ENCODE assay signal across 8 cellular contexts in genomic region chr12:124863409-124864325, GRCh38. TPM values are rescaled to one million over a fixed set of nuclear protein-coding genes. Genes with fewer than 3 reads are reported as not detected.
DNase-seq lines count a peak whose midpoint lies in the region; ATAC-seq and TF ChIP-seq lines count a peak whose summit lies in the region.

Gene SCARB1, minus strand, starts transcription at chr12:124863864. Its CDS starts 144 bp downstream, at chr12:124863720.

- peak; percentile 71 for ATAC-seq in HG03354 (IDR thresholded peaks at IDR 0.05; ENCODE audit: poor library complexity, severe bottlenecking, unreplicated experiment)
- ATAC-seq in right lobe of liver: peak; percentile 76 to 92 (median 88)

- H3K4me3 ChIP-seq in right lobe of liver: peak within 1 kb of the TSS; percentile 81 to 96 (median 93)

- TF ChIP-seq POLR2A in GM19099 (IDR thresholded peaks at IDR 0.05; ENCODE audit: extremely low read depth, insufficient read length, low read depth): peak; percentile 88
- TF ChIP-seq POLR2A in right lobe of liver (IDR thresholded peaks at IDR 0.05): peak; percentile 83

- no peaks in the 10 kb centered on the region for H3K27me3 ChIP-seq in right lobe of liver

- H3K4me1 ChIP-seq in right lobe of liver: peaks cover 0 to 34% (median 10%) of the 10 kb centered on the region in 4 donors

- peak in 2 of 4 donors; percentile 8 to 13 for TF ChIP-seq CTCF in right lobe of liver (IDR thresholded peaks at IDR 0.05)

- intact Hi-C loops in right lobe of liver (cut with DNase I): no loop called here

- H3K9me3 ChIP-seq in right lobe of liver: no peaks in the 10 kb centered on the region

- peak within 1 kb of the TSS; percentile 81 to 93 (median 89) for H3K27ac ChIP-seq in right lobe of liver

- H3K36me3 ChIP-seq in right lobe of liver: peaks cover 0 to 11% (median 2%) of the 10 kb centered on the region in 4 donors

- peak; percentile 91 for DNase-seq in Ammon's horn (ENCODE audit: low spot score)
- DNase-seq in NCI-H524 treated with DMSO at 0.1 percent for 48 hours (lab: John Stamatoyannopoulos, UW): peak; percentile 16
- DNase-seq in activated CD4-positive, alpha-beta T cell treated with anti-CD3 and anti-CD28 coated beads, Interleukin-2, amount 50 U/mL, for 24 hours (ENCODE audit: low read depth in 1 of 2, low spot score in 1 of 2): peak; percentile 66 to 71
- DNase-seq in dermis blood vessel endothelial cell: peak; percentile 83
- peak; percentile 93 to 94 (median 93) for DNase-seq in right lobe of liver
- peak; percentile 76 to 80 for DNase-seq in stimulated activated CD4-positive, alpha-beta T cell treated with anti-CD3 and anti-CD28 coated beads, Interleukin-4, amount 100 ng/mL, for 4 hours

- 0% methylated on average over 12 of the region's 89 CpGs for WGBS in right lobe of liver (ENCODE audit: insufficient coverage, low coverage, low lambda C conversion rate, missing lambda C conversion rate)

RNA-seq across cellular contexts. Expression of gene SCARB1, which starts in this region (rescaled TPM):
- total RNA-seq in dermis blood vessel endothelial cell: 42.5 and 44.1 TPM in 2 replicates
- 100 to 1,000 TPM; 128 to 359 (median 214) TPM for total RNA-seq in right lobe of liver

Comparison
In these comparisons a context has a peak if more than half of its experiments do, and no peak if none do; other contexts are left out.
1. Peak in every context shown above with its lines: DNase-seq, ATAC-seq, H3K4me3 ChIP-seq and H3K27ac ChIP-seq.
2. DNase-seq: peak in every context shown above with its lines; median percentile 93 in right lobe of liver; 91 in Ammon's horn; 83 in dermis blood vessel endothelial cell; 78 in stimulated activated CD4-positive, alpha-beta T cell treated with anti-CD3 and anti-CD28 coated beads, Interleukin-4, amount 100 ng/mL, for 4 hours; 68 in activated CD4-positive, alpha-beta T cell treated with anti-CD3 and anti-CD28 coated beads, Interleukin-2, amount 50 U/mL, for 24 hours; 16 in NCI-H524 treated with DMSO at 0.1 percent for 48 hours.